ENCODE assay signal across 8 cellular contexts in genomic region chr7:148882668-148883232, GRCh38. TPM values are rescaled to one million over a fixed set of nuclear protein-coding genes. Genes with fewer than 3 reads are reported as not detected.
DNase-seq lines count a peak whose midpoint lies in the region; ATAC-seq and TF ChIP-seq lines count a peak whose summit lies in the region.

No MANE protein-coding gene starts in this region.

- TF ChIP-seq CTCF in AG04449 (IDR thresholded peaks at IDR 0.05; ENCODE audit: insufficient read depth, low read length, missing control alignments) = no peak
- no peak for TF ChIP-seq CTCF in H9 (conservative IDR thresholded peaks at IDR 0.05)
- no peak for TF ChIP-seq CTCF in kidney epithelial cell (IDR thresholded peaks at IDR 0.05; ENCODE audit: insufficient read depth, low read length, poor library complexity, severe bottlenecking)
- TF ChIP-seq CTCF in tibial artery (IDR thresholded peaks at IDR 0.05) = no peak

- H3K9me3 Mint-ChIP-seq in H9 = peaks cover 0 to 4% of the 10 kb centered on the region in 2 experiments; a peak in 1 of 5 replicates
- no peaks in the 10 kb centered on the region for H3K9me3 Mint-ChIP-seq in activated T-helper 2 cell treated with anti-CD3 and anti-CD28 coated beads, Interferon-gamma antibody, Interleukin-2, Interleukin-4, amounts not matched to agents 10 μg/mL and 5 μg/mL and 100 μg/mL, durations not matched to agents 14 hours and 24 hours and 36 hours

- no peak overlapping the region for H4K5ac ChIP-seq in H9 (ENCODE audit: insufficient read length, low read depth, low read length)

- H3K4me2 ChIP-seq in H9 (ENCODE audit: insufficient read depth, insufficient read length, low read length) = peak overlapping the region; percentile 95

- no peak overlapping the region for H2AK5ac ChIP-seq in H9 (ENCODE audit: insufficient read length, low read length)

- peak overlapping the region in 2 of 3 experiments; percentile 21 to 40; a peak in 2 of 7 replicates for H3K27ac Mint-ChIP-seq in H9
- H3K27ac Mint-ChIP-seq in activated T-helper 2 cell treated with anti-CD3 and anti-CD28 coated beads, Interferon-gamma antibody, Interleukin-2, Interleukin-4, amounts not matched to agents 10 μg/mL and 5 μg/mL and 100 μg/mL, durations not matched to agents 14 hours and 24 hours and 36 hours = peak overlapping the region; percentile 95

- H3K4ac ChIP-seq in H9 (ENCODE audit: low read depth, low read length) = no peak overlapping the region

- no peaks in the 10 kb centered on the region for H3K79me1 ChIP-seq in H9 (ENCODE audit: insufficient read depth, low read depth, low read length, poor library complexity, severe bottlenecking)

- no peak overlapping the region for H2BK5ac ChIP-seq in H9 (ENCODE audit: insufficient read length, low read length)

- POLR2A ChIA-PET in AG04449 (lab: Yijun Ruan, JAX) = no interaction called here

- H4K91ac ChIP-seq in H9 (ENCODE audit: insufficient read length, low read depth, low read length) = no peak overlapping the region

- H3K4me1 ChIP-seq in H9 (ENCODE audit: insufficient read depth, low read length) (no peaks in the 10 kb centered on the region), tibial artery (peaks cover 0 to 11% (median 6%) of the 10 kb centered on the region in 4 donors)

- no peak for ATAC-seq in HG03039 (IDR thresholded peaks at IDR 0.05; ENCODE audit: unreplicated experiment)
- no peak for ATAC-seq in GM19324 (IDR thresholded peaks at IDR 0.05; ENCODE audit: low FRiP score, unreplicated experiment)

- no peak overlapping the region for H2BK15ac ChIP-seq in H9 (ENCODE audit: low read depth, low read length)

- no peak overlapping the region for H2BK12ac ChIP-seq in H9 (ENCODE audit: insufficient read length, low read depth, low read length)

- H4K20me1 ChIP-seq in H9 (ENCODE audit: control insufficient read depth, insufficient read depth, insufficient read length) = no peaks in the 10 kb centered on the region

- no peak for DNase-seq in AG04449 (ENCODE audit: low read depth, low spot score)
- DNase-seq in H9 = no peak
- no peak for DNase-seq in activated T-helper 2 cell treated with anti-CD3 and anti-CD28 coated beads, Interferon-gamma antibody, Interleukin-2, Interleukin-4, amounts not matched to agents 10 μg/mL and 5 μg/mL and 100 μg/mL, durations not matched to agents 14 hours and 24 hours and 36 hours (ENCODE audit: low spot score)
- DNase-seq in kidney epithelial cell (ENCODE audit: low read depth) = no peak
- DNase-seq in tibial artery = no peak
- DNase-seq in NCI-H2029 (lab: John Stamatoyannopoulos, UW) = no peak

- peaks cover 18% of the 10 kb centered on the region; the same call in 1 of the 2 replicates for H3K79me2 ChIP-seq in H9 (ENCODE audit: insufficient read depth, low read length)

- peaks cover 7% of the 10 kb centered on the region for H3K23me2 ChIP-seq in H9 (ENCODE audit: insufficient read length, low read depth, low read length, poor library complexity, severe bottlenecking)

- H3K4me1 Mint-ChIP-seq in H9 = peaks cover 11 to 17% of the 10 kb centered on the region in 2 experiments; a peak in 3 of 4 replicates
- H3K4me1 Mint-ChIP-seq in activated T-helper 2 cell treated with anti-CD3 and anti-CD28 coated beads, Interferon-gamma antibody, Interleukin-2, Interleukin-4, amounts not matched to agents 10 μg/mL and 5 μg/mL and 100 μg/mL, durations not matched to agents 14 hours and 24 hours and 36 hours (ENCODE audit: low read depth) = peaks cover 37% of the 10 kb centered on the region

- no peaks in the 10 kb centered on the region for H3K9me3 ChIP-seq in H9 (ENCODE audit: control insufficient read depth, low read depth, low read length)
- no peaks in the 10 kb centered on the region for H3K9me3 ChIP-seq in tibial artery

- H3K4me3 ChIP-seq in AG04449 (ENCODE audit: low read depth, low read length) = peak overlapping the region; percentile 81
- peak overlapping the region; percentile 74 for H3K4me3 ChIP-seq in kidney epithelial cell (ENCODE audit: low read depth, low read length)
- peak overlapping the region; percentile 72 to 99 for H3K4me3 ChIP-seq in tibial artery

- H3T11ph ChIP-seq in H9 (ENCODE audit: low read length) = no peak overlapping the region

- no peak overlapping the region for H3K23ac ChIP-seq in H9 (ENCODE audit: insufficient read length, low read depth, low read length)

- CTCF ChIA-PET in AG04449 (lab: Yijun Ruan, JAX) = interaction anchor here (0.9 to 1.6 kb wide), 2 partner anchors 59 to 109 kb away, joined by 3 to 5 read pairs; no protein-coding TSS in a partner anchor

- H3K18ac ChIP-seq in H9 (ENCODE audit: insufficient read length, low read depth, low read length) = no peak overlapping the region

- no peak overlapping the region for H2BK120ac ChIP-seq in H9 (ENCODE audit: low read depth, low read length, poor library complexity, severe bottlenecking)

- intact Hi-C loops in activated T-helper 2 cell treated with anti-CD3 and anti-CD28 coated beads, Interferon-gamma antibody, Interleukin-2, Interleukin-4, amounts not matched to agents 10 μg/mL and 5 μg/mL and 100 μg/mL, durations not matched to agents 14 hours and 24 hours and 36 hours (cut with micrococcal nuclease) = loop anchor here (5.0 kb wide), 1 partner anchor 35 kb away; no protein-coding TSS in a partner anchor
- intact Hi-C loops in tibial artery (cut with DNase I; ENCODE audit: low total_unique reads) = no loop called here

- H3K14ac ChIP-seq in H9 (ENCODE audit: insufficient read depth, low read length) = no peak overlapping the region; the same call in 1 of the 2 replicates

- H2BK20ac ChIP-seq in H9 (ENCODE audit: low read depth, low read length, poor library complexity, severe bottlenecking) = no peak overlapping the region

- no peaks in the 10 kb centered on the region for H3K27me3 ChIP-seq in H9 (ENCODE audit: insufficient read depth, low read length)
- H3K27me3 ChIP-seq in kidney epithelial cell (ENCODE audit: control insufficient read depth, insufficient read depth, low read length) = no peaks in the 10 kb centered on the region
- H3K27me3 ChIP-seq in tibial artery = no peaks in the 10 kb centered on the region

- no peak overlapping the region for H4K8ac ChIP-seq in H9 (replicated peaks; ENCODE audit: insufficient read length, low read depth, low read length)

- no peak overlapping the region for H3K56ac ChIP-seq in H9 (ENCODE audit: insufficient read length, low read depth, low read length)

- H3K36me3 Mint-ChIP-seq in H9 (ENCODE audit: insufficient read depth in 1 of 3, low read depth in 3 of 3) = peaks cover 1 to 11% (median 3%) of the 10 kb centered on the region in 3 experiments; a peak in 6 of 7 replicates
- peaks cover 36% of the 10 kb centered on the region for H3K36me3 Mint-ChIP-seq in activated T-helper 2 cell treated with anti-CD3 and anti-CD28 coated beads, Interferon-gamma antibody, Interleukin-2, Interleukin-4, amounts not matched to agents 10 μg/mL and 5 μg/mL and 100 μg/mL, durations not matched to agents 14 hours and 24 hours and 36 hours (ENCODE audit: low read depth)

- no peak overlapping the region for H2AFZ ChIP-seq in H9 (ENCODE audit: low read length)

- H3K36me3 ChIP-seq in kidney epithelial cell (ENCODE audit: control insufficient read depth, insufficient read depth, low read length) = no peaks in the 10 kb centered on the region
- H3K36me3 ChIP-seq in tibial artery = no peaks in the 10 kb centered on the region

- H3K9ac ChIP-seq in H9 (ENCODE audit: extremely low read depth, insufficient read length, low read length) = peak overlapping the region; percentile 79

- no CpG with 5 or more reads among the region's 12 CpGs for WGBS in H9 (ENCODE audit: extremely low coverage, insufficient read length, low lambda C conversion rate)

- no peak overlapping the region for H3K27ac ChIP-seq in H9 (ENCODE audit: insufficient read length, low read depth, low read length)
- H3K27ac ChIP-seq in tibial artery = no peak overlapping the region

- H3K27me3 Mint-ChIP-seq in H9 (ENCODE audit: low read depth) = peaks cover 1% of the 10 kb centered on the region; the same call in 1 of the 2 replicates
- no peaks in the 10 kb centered on the region for H3K27me3 Mint-ChIP-seq in activated T-helper 2 cell treated with anti-CD3 and anti-CD28 coated beads, Interferon-gamma antibody, Interleukin-2, Interleukin-4, amounts not matched to agents 10 μg/mL and 5 μg/mL and 100 μg/mL, durations not matched to agents 14 hours and 24 hours and 36 hours (ENCODE audit: low read depth)

- H3K4me3 Mint-ChIP-seq in H9 = peak overlapping the region; percentile 84 to 97
- peak overlapping the region; percentile 95 for H3K4me3 Mint-ChIP-seq in activated T-helper 2 cell treated with anti-CD3 and anti-CD28 coated beads, Interferon-gamma antibody, Interleukin-2, Interleukin-4, amounts not matched to agents 10 μg/mL and 5 μg/mL and 100 μg/mL, durations not matched to agents 14 hours and 24 hours and 36 hours (ENCODE audit: low read depth)

RNA-seq across cellular contexts. Expression of gene EZH2, which starts 1.3 kb away (rescaled TPM):
- total RNA-seq in H9 (2021) (39.4 and 41.3 TPM in 2 replicates), kidney epithelial cell (17.7 and 19.7 TPM in 2 replicates)
- total RNA-seq in activated T-helper 2 cell treated with anti-CD3 and anti-CD28 coated beads, Interferon-gamma antibody, Interleukin-2, Interleukin-4, amounts not matched to agents 10 μg/mL and 5 μg/mL and 100 μg/mL, durations not matched to agents 14 hours and 24 hours and 36 hours = 91.0 and 91.7 TPM in 2 replicates
